Comparison of ENCODE assay signal across 20 cellular contexts in genomic region chr4:5267418-5267817, GRCh38.
"Had no signal": no experiment of that assay in that cellular context is flagged by ENCODE, and none has a peak within 500 bp of the region (broad histone marks: within the 10 kb centered on the region; RNA-seq: fewer than 3 reads in every experiment).

No MANE protein-coding gene starts in this region.

- H3K36me3 ChIP-seq: gastrocnemius medialis, neutrophil, pancreas, spleen, tibial nerve, uterus had no signal

- H3K27me3 ChIP-seq: gastrocnemius medialis, neutrophil, pancreas, tibial nerve, uterus had no signal

- H3K4me3 Mint-ChIP-seq: activated CD4-positive, alpha-beta memory T cell treated with anti-CD3 and anti-CD28 coated beads, Interleukin-2, amount 10 ng/mL, durations not matched to agents 7 days and 5 days; activated CD8-positive, alpha-beta memory T cell treated with anti-CD3 and anti-CD28 coated beads, Interleukin-2, amount 10 ng/mL, durations not matched to agents 7 days and 5 days; activated naive CD8-positive, alpha-beta T cell; endodermal cell; immature natural killer cell; natural killer cell; T-helper 2 cell treated with Interferon-gamma antibody and Interleukin-4, amounts not matched to agents 5 μg/mL and 100 μg/mL, for 36 hours; WTC11 had no signal

- H3K36me3 Mint-ChIP-seq: activated CD8-positive, alpha-beta memory T cell treated with anti-CD3 and anti-CD28 coated beads, Interleukin-2, amount 10 ng/mL, durations not matched to agents 7 days and 5 days; activated naive CD8-positive, alpha-beta T cell; immature natural killer cell; natural killer cell; WTC11 had no signal

- ATAC-seq: activated CD8-positive, alpha-beta memory T cell treated with anti-CD3 and anti-CD28 coated beads, Interleukin-2, amount 10 ng/mL, durations not matched to agents 7 days and 5 days; gastrocnemius medialis; left ventricle myocardium superior; natural killer cell; pancreas; sciatic nerve; WTC11 had no signal

- H3K9me3 Mint-ChIP-seq: activated CD4-positive, alpha-beta memory T cell treated with anti-CD3 and anti-CD28 coated beads, Interleukin-2, amount 10 ng/mL, durations not matched to agents 7 days and 5 days; endodermal cell; immature natural killer cell; natural killer cell; T-helper 2 cell treated with Interferon-gamma antibody and Interleukin-4, amounts not matched to agents 5 μg/mL and 100 μg/mL, for 36 hours; WTC11 had no signal

- H3K4me3 ChIP-seq: gastrocnemius medialis, pancreas, spleen, tibial nerve, uterus had no signal

- H3K9me3 ChIP-seq: gastrocnemius medialis, neutrophil, pancreas, spleen, tibial nerve, uterus had no signal

- H3K4me1 Mint-ChIP-seq: activated CD4-positive, alpha-beta memory T cell treated with anti-CD3 and anti-CD28 coated beads, Interleukin-2, amount 10 ng/mL, durations not matched to agents 7 days and 5 days; activated CD8-positive, alpha-beta memory T cell treated with anti-CD3 and anti-CD28 coated beads, Interleukin-2, amount 10 ng/mL, durations not matched to agents 7 days and 5 days; immature natural killer cell; natural killer cell; WTC11 had no signal

- DNase-seq: activated CD4-positive, alpha-beta memory T cell treated with anti-CD3 and anti-CD28 coated beads, Interleukin-2, amount 10 ng/mL, durations not matched to agents 7 days and 5 days; activated CD4-positive, alpha-beta T cell treated with anti-CD3 and anti-CD28 coated beads for 4 hours; activated CD8-positive, alpha-beta memory T cell treated with anti-CD3 and anti-CD28 coated beads, Interleukin-2, amount 10 ng/mL, durations not matched to agents 7 days and 5 days; amniotic stem cell; endodermal cell; gastrocnemius medialis; immature natural killer cell; left ventricle myocardium superior; natural killer cell; pancreas; spleen; stimulated activated naive CD4-positive, alpha-beta T cell treated with Interleukin-2 at 50 U/mL for 16 hours; substantia nigra; uterus had no signal

- H3K27ac Mint-ChIP-seq: activated CD4-positive, alpha-beta memory T cell treated with anti-CD3 and anti-CD28 coated beads, Interleukin-2, amount 10 ng/mL, durations not matched to agents 7 days and 5 days; activated CD8-positive, alpha-beta memory T cell treated with anti-CD3 and anti-CD28 coated beads, Interleukin-2, amount 10 ng/mL, durations not matched to agents 7 days and 5 days; activated naive CD8-positive, alpha-beta T cell; endodermal cell; immature natural killer cell; natural killer cell; T-helper 2 cell treated with Interferon-gamma antibody and Interleukin-4, amounts not matched to agents 5 μg/mL and 100 μg/mL, for 36 hours; WTC11 had no signal

- H3K4me1 ChIP-seq: gastrocnemius medialis, pancreas, spleen, uterus had no signal

- H3K27ac ChIP-seq: gastrocnemius medialis, neutrophil, pancreas, spleen, tibial nerve, uterus had no signal
